In genomic region chr5:177681920-177682319, GRCh38 we compare ENCODE assay signal across 7 cellular contexts.
DNase-seq lines count a peak whose midpoint lies in the region; ATAC-seq, FAIRE-seq and TF ChIP-seq lines count a peak whose summit lies in the region.
"Not testable (repeated sequence)": the region's sequence is repeated elsewhere in the genome, so short reads cannot be mapped to it uniquely, and the experiment has no call there.

No MANE protein-coding gene starts in this region.

- dilution Hi-C loops in keratinocyte (cut with MboI; ENCODE audit: extremely low pct_ligation_motif_present, low sequenced_read_pairs) = not testable (repeated sequence)

- 41% methylated on average over 1 of the region's 1 CpG for WGBS in A549 (ENCODE audit: missing lambda C conversion rate)
- WGBS in body of pancreas, 2 donors = 0 to 10% methylated on average over 1 of the region's 1 CpG
- 88% methylated on average over 1 of the region's 1 CpG; no CpG with 5 or more reads in 1 of the 2 experiments for WGBS in H1 (ENCODE audit: extremely low coverage in 1 of 2, insufficient coverage in 1 of 2, insufficient read length in 1 of 2, insufficient replicate concordance in 2 of 2, low coverage in 1 of 2, low lambda C conversion rate in 2 of 2, missing lambda C conversion rate in 1 of 2), 2 experiments
- 0 to 41% (median 20%) methylated on average over 1 of the region's 1 CpG for WGBS in small intestine, 3 donors

- not testable (repeated sequence) for H2BK120ac ChIP-seq in H1 (replicated peaks; ENCODE audit: low read depth, low read length)

- not testable (repeated sequence) for H3K23me2 ChIP-seq in H1 (ENCODE audit: low read depth, low read length)

- not testable (repeated sequence) for H3K4me3 ChIP-seq in A549; body of pancreas; H1 (ENCODE audit: extremely low read depth in 1 of 4, insufficient read depth in 2 of 4, low read depth in 3 of 4, low read length in 4 of 4); keratinocyte (ENCODE audit: control insufficient read depth in 2 of 3, extremely low read depth in 1 of 3, insufficient read depth in 2 of 3, low read depth in 1 of 3, low read length in 3 of 3); left lung; mucosa of descending colon; small intestine (ENCODE audit: low read depth in 1 of 2, low read length in 2 of 2)

- H2BK12ac ChIP-seq in H1 (ENCODE audit: low read depth, low read length) = not testable (repeated sequence)

- not testable (repeated sequence) for H3K79me2 ChIP-seq in H1 (ENCODE audit: control insufficient read depth in 1 of 2, insufficient read depth in 2 of 2, low read length in 2 of 2); keratinocyte (ENCODE audit: control insufficient read depth, insufficient read depth, low read length)

- H3K4me1 ChIP-seq in A549; body of pancreas; H1 (replicated peaks in 1 of 4; ENCODE audit: control insufficient read depth in 3 of 4, insufficient read depth in 4 of 4, low read length in 3 of 4); keratinocyte (ENCODE audit: control insufficient read depth, extremely low read depth, insufficient read depth, low read length); left lung; mucosa of descending colon (ENCODE audit: low read depth); small intestine (ENCODE audit: control insufficient read depth in 2 of 2, insufficient read depth in 1 of 2, low read depth in 1 of 2, low read length in 1 of 2): not testable (repeated sequence)

- CTCF ChIA-PET in A549 (lab: Yijun Ruan, JAX); H1 (lab: Charles Lee; ENCODE audit: partially characterized antibody): not testable (repeated sequence)

- not testable (repeated sequence) for H3K9me1 ChIP-seq in keratinocyte (ENCODE audit: control insufficient read depth, extremely low read depth, insufficient read depth, low read length)

- DNase-seq in A549 (ENCODE audit: low read depth in 1 of 2, low spot score in 1 of 2); body of pancreas; H1 (ENCODE audit: low read depth in 1 of 2, low spot score in 2 of 2); keratinocyte (ENCODE audit: low read depth, low spot score); left lung; mucosa of descending colon; small intestine: not testable (repeated sequence)

- TF ChIP-seq EP300 in A549 (IDR thresholded peaks at IDR 0.05); H1 (IDR thresholded peaks at IDR 0.05; ENCODE audit: borderline replicate concordance in 1 of 2, low read depth in 2 of 2, low read length in 2 of 2): not testable (repeated sequence)

- not testable (repeated sequence) for H4K8ac ChIP-seq in H1 (ENCODE audit: extremely low read depth, insufficient read depth, low read length)

- H3K18ac ChIP-seq in H1 (ENCODE audit: extremely low read depth, low read length) = not testable (repeated sequence)

- intact Hi-C loops in body of pancreas (cut with DNase I); left lung (cut with DNase I); mucosa of descending colon (cut with DNase I, micrococcal nuclease): not testable (repeated sequence)

- ATAC-seq in A549 = not testable (repeated sequence)
- peak; percentile 30 for ATAC-seq in body of pancreas
- peak; percentile 44 for ATAC-seq in left lung
- peak; percentile 96 for ATAC-seq in mucosa of descending colon

- H2BK20ac ChIP-seq in H1 (ENCODE audit: low read length) = not testable (repeated sequence)

- H3K27me3 ChIP-seq in body of pancreas; H1 (replicated peaks in 1 of 4; ENCODE audit: control insufficient read depth in 3 of 4, extremely low read depth in 1 of 4, insufficient read depth in 3 of 4, low read length in 3 of 4); keratinocyte (ENCODE audit: control insufficient read depth, extremely low read depth, insufficient read depth, low read length); left lung; small intestine (ENCODE audit: control insufficient read depth in 2 of 2, insufficient read depth in 2 of 2, low read length in 2 of 2): not testable (repeated sequence)

- H2AFZ ChIP-seq in H1 (ENCODE audit: low read length); keratinocyte (ENCODE audit: control insufficient read depth, low read length): not testable (repeated sequence)

- H3K36me3 ChIP-seq in body of pancreas (replicated peaks in 1 of 2; ENCODE audit: insufficient read depth in 1 of 2, low read depth in 2 of 2); H1 (ENCODE audit: control insufficient read depth in 2 of 4, insufficient read depth in 4 of 4, low read length in 3 of 4); keratinocyte (ENCODE audit: control insufficient read depth in 2 of 2, extremely low read depth in 1 of 2, insufficient read depth in 2 of 2, low read length in 2 of 2); left lung; mucosa of descending colon (ENCODE audit: low read depth); small intestine (ENCODE audit: control insufficient read depth in 2 of 2, insufficient read depth in 2 of 2, low read length in 2 of 2): not testable (repeated sequence)

- not testable (repeated sequence) for TF ChIP-seq RAD21 in A549 (conservative IDR thresholded peaks at IDR 0.05 in 1 of 2, IDR thresholded peaks at IDR 0.05 in 1 of 2); H1 (IDR thresholded peaks at IDR 0.05 in 1 of 2, conservative IDR thresholded peaks at IDR 0.05 in 1 of 2; ENCODE audit: low read depth in 2 of 2, low read length in 2 of 2)

- H3K14ac ChIP-seq in H1 (ENCODE audit: insufficient read length) = not testable (repeated sequence)

- not testable (repeated sequence) for H4K91ac ChIP-seq in H1 (replicated peaks; ENCODE audit: insufficient read length, low read length)

- H3K4me2 ChIP-seq in A549; H1 (ENCODE audit: insufficient read depth in 1 of 2, low read depth in 2 of 2, low read length in 2 of 2); keratinocyte (ENCODE audit: control insufficient read depth, extremely low read depth, insufficient read depth, low read depth, low read length): not testable (repeated sequence)

- H2AK5ac ChIP-seq in H1 (ENCODE audit: low read depth, low read length) = not testable (repeated sequence)

- H3K9ac ChIP-seq in H1 (replicated peaks in 1 of 4; ENCODE audit: extremely low read depth in 1 of 4, low read depth in 3 of 4, low read length in 3 of 4); keratinocyte (ENCODE audit: control insufficient read depth, extremely low read depth, insufficient read depth, low read length): not testable (repeated sequence)

- H2BK5ac ChIP-seq in H1 (ENCODE audit: low read depth, low read length) = not testable (repeated sequence)

- H2BK15ac ChIP-seq in H1 (ENCODE audit: low read length) = not testable (repeated sequence)

- H3K4ac ChIP-seq in H1 (replicated peaks; ENCODE audit: insufficient read length, low read depth, low read length) = not testable (repeated sequence)

- POLR2A ChIA-PET in A549 (lab: Yijun Ruan, JAX); H1 (lab: Charles Lee; ENCODE audit: partially characterized antibody): not testable (repeated sequence)

- H4K20me1 ChIP-seq in H1 (replicated peaks in 1 of 2; ENCODE audit: control insufficient read depth in 1 of 2, insufficient read depth in 2 of 2, low read length in 2 of 2); keratinocyte (ENCODE audit: control insufficient read depth, extremely low read depth, insufficient read depth, low read length): not testable (repeated sequence)

- not testable (repeated sequence) for H3K23ac ChIP-seq in H1 (ENCODE audit: insufficient read length)

- FAIRE-seq in A549 (lab: Jason Lieb, UNC) = peak; percentile 92
- peak; percentile 50 for FAIRE-seq in H1 (lab: Jason Lieb, UNC)
- peak; percentile 29 for FAIRE-seq in keratinocyte (lab: Jason Lieb, UNC)
- peak; percentile 64 for FAIRE-seq in small intestine (lab: Jason Lieb, UNC)

- H3K27ac ChIP-seq in A549; body of pancreas; H1 (ENCODE audit: low read depth, low read length); keratinocyte (ENCODE audit: control insufficient read depth, insufficient read depth, low read length); left lung; small intestine (ENCODE audit: low read depth in 1 of 2, low read length in 1 of 2): not testable (repeated sequence)

- H4K5ac ChIP-seq in H1 (ENCODE audit: insufficient read length, low read depth, low read length) = not testable (repeated sequence)

- not testable (repeated sequence) for H3K56ac ChIP-seq in H1 (replicated peaks; ENCODE audit: insufficient read length, low read depth, low read length)

- TF ChIP-seq POLR2A in A549 (IDR thresholded peaks at IDR 0.05; ENCODE audit: low read length); body of pancreas (IDR thresholded peaks at IDR 0.05); H1 (IDR thresholded peaks at IDR 0.05; ENCODE audit: control extremely low read depth in 1 of 2, low read depth in 2 of 2, low read length in 2 of 2): not testable (repeated sequence)

- not testable (repeated sequence) for H3K79me1 ChIP-seq in H1 (ENCODE audit: low read depth, low read length)

- not testable (repeated sequence) for H3K9me3 ChIP-seq in A549; body of pancreas; H1 (ENCODE audit: insufficient read depth in 2 of 2, low read depth in 1 of 2, low read length in 1 of 2); keratinocyte (ENCODE audit: control insufficient read depth, low read depth, low read length); left lung; mucosa of descending colon; small intestine (ENCODE audit: control insufficient read depth, low read depth)

- TF ChIP-seq CTCF in A549 (IDR thresholded peaks at IDR 0.05); body of pancreas (IDR thresholded peaks at IDR 0.05); H1 (IDR thresholded peaks at IDR 0.05; ENCODE audit: control extremely low read depth in 1 of 3, insufficient read depth in 1 of 3, low read depth in 1 of 3, low read length in 3 of 3); keratinocyte (optimal IDR thresholded peaks at IDR 0.05 in 1 of 3, IDR thresholded peaks at IDR 0.05 in 1 of 3, conservative IDR thresholded peaks at IDR 0.05 in 1 of 3; ENCODE audit: extremely low read depth in 1 of 3, insufficient read depth in 2 of 3, low read length in 3 of 3); left lung (IDR thresholded peaks at IDR 0.05); mucosa of descending colon (IDR thresholded peaks at IDR 0.05): not testable (repeated sequence)
